Comparison of ENCODE assay signal across 1 cellular context in the genomic region with DNA sequence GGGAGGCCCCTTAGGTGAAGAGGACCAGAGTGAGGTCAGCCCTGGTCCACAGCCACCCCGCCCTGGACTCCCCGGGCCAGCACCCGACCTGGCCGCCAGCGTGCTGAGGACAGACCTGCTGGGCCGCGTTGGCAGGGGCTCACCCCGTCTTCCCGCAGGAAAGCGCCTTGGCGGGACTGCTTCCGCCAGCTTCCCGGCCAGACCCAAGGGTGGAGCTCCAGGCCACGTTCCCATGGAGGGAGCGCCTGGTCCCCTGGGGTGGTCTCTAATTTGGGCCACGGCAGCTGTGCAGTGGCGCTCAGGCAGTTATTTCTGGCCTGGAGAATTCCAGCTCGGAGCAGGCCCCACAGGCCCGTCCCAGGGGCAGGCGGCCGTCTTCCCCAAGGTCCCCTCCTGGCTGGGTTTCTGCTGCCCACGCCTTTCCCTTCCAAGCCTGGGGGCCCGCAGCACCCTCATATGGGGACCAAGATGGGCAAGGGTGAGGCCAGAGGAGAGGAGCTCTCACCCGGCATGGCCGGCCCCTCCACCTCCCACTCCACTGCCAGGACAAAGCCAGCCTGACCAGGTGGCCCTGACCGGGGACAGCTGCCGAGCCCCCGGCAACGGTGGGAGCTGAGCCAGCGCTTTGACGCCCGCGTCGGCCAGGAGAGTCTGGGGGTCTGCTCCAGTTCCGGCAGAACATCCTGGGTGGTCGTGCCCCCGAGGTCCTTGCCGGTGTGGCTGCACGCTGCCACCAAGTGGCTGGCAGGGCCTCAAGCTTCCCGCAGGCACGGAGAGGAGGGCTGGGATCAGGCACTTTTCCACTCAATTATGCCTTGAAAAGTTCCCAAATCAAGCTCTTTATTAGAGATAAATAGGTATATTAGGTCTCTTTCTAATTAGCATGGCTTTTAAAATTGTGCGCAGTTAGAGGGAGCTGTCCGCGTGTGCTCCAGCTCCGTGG.
TF ChIP-seq lines count a peak whose summit lies in the region.

No MANE protein-coding gene starts in this region.

TF ChIP-seq in GM23338, 12 proteins besides CTCF, POLR2A, EP300 and RAD21 (continued from another document):
- TF ChIP-seq, protein P1, sequence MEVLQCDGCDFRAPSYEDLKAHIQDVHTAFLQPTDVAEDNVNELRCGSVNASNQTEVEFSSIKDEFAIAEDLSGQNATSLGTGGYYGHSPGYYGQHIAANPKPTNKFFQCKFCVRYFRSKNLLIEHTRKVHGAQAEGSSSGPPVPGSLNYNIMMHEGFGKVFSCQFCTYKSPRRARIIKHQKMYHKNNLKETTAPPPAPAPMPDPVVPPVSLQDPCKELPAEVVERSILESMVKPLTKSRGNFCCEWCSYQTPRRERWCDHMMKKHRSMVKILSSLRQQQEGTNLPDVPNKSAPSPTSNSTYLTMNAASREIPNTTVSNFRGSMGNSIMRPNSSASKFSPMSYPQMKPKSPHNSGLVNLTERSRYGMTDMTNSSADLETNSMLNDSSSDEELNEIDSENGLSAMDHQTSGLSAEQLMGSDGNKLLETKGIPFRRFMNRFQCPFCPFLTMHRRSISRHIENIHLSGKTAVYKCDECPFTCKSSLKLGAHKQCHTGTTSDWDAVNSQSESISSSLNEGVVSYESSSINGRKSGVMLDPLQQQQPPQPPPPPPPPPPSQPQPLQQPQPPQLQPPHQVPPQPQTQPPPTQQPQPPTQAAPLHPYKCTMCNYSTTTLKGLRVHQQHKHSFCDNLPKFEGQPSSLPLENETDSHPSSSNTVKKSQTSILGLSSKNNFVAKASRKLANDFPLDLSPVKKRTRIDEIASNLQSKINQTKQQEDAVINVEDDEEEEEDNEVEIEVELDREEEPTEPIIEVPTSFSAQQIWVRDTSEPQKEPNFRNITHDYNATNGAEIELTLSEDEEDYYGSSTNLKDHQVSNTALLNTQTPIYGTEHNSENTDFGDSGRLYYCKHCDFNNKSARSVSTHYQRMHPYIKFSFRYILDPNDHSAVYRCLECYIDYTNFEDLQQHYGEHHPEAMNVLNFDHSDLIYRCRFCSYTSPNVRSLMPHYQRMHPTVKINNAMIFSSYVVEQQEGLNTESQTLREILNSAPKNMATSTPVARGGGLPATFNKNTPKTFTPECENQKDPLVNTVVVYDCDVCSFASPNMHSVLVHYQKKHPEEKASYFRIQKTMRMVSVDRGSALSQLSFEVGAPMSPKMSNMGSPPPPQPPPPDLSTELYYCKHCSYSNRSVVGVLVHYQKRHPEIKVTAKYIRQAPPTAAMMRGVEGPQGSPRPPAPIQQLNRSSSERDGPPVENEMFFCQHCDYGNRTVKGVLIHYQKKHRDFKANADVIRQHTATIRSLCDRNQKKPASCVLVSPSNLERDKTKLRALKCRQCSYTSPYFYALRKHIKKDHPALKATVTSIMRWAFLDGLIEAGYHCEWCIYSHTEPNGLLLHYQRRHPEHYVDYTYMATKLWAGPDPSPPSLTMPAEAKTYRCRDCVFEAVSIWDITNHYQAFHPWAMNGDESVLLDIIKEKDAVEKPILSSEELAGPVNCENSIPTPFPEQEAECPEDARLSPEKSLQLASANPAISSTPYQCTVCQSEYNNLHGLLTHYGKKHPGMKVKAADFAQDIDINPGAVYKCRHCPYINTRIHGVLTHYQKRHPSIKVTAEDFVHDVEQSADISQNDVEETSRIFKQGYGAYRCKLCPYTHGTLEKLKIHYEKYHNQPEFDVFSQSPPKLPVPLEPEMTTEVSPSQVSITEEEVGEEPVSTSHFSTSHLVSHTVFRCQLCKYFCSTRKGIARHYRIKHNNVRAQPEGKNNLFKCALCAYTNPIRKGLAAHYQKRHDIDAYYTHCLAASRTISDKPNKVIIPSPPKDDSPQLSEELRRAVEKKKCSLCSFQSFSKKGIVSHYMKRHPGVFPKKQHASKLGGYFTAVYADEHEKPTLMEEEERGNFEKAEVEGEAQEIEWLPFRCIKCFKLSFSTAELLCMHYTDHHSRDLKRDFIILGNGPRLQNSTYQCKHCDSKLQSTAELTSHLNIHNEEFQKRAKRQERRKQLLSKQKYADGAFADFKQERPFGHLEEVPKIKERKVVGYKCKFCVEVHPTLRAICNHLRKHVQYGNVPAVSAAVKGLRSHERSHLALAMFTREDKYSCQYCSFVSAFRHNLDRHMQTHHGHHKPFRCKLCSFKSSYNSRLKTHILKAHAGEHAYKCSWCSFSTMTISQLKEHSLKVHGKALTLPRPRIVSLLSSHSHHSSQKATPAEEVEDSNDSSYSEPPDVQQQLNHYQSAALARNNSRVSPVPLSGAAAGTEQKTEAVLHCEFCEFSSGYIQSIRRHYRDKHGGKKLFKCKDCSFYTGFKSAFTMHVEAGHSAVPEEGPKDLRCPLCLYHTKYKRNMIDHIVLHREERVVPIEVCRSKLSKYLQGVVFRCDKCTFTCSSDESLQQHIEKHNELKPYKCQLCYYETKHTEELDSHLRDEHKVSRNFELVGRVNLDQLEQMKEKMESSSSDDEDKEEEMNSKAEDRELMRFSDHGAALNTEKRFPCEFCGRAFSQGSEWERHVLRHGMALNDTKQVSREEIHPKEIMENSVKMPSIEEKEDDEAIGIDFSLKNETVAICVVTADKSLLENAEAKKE (CRISPR knock-in tag; IDR thresholded peaks at IDR 0.05), result no peak
- TF ChIP-seq POLR2AphosphoS5 (IDR thresholded peaks at IDR 0.05; ENCODE audit: low read depth) (no peak), EZH2phosphoT487 (IDR thresholded peaks at IDR 0.05; ENCODE audit: unreplicated experiment) (no peak), EZH2 (IDR thresholded peaks at IDR 0.05; ENCODE audit: low read depth, unreplicated experiment) (no peak), STAT1 (IDR thresholded peaks at IDR 0.05; ENCODE audit: unreplicated experiment) (no peak), ZNF331 (CRISPR knock-in tag; IDR thresholded peaks at IDR 0.05; ENCODE audit: low read depth) (no peak), ZNF114 (CRISPR knock-in tag; IDR thresholded peaks at IDR 0.05) (no peak), CREB1 (CRISPR knock-in tag; IDR thresholded peaks at IDR 0.05; ENCODE audit: low read depth) (no peak)
